1 cellular context compared by ENCODE assay signal in genomic region chr4:81844717-81845116, GRCh38.
TF ChIP-seq lines count a peak whose summit lies in the region.

No MANE protein-coding gene starts in this region.

TF ChIP-seq in K562, 482 proteins besides CTCF, POLR2A, EP300 and RAD21 (continued from another document):
- no peak for TF ChIP-seq PATZ1 (CRISPR knock-in tag; IDR thresholded peaks at IDR 0.05; ENCODE audit: borderline replicate concordance)
- peak; percentile 49; the same call in 1 of the 2 replicates for TF ChIP-seq DPF2 (IDR thresholded peaks at IDR 0.05)
- TF ChIP-seq ZNF316 (IDR thresholded peaks at IDR 0.05), result peak; percentile 93
- TF ChIP-seq JUND (IDR thresholded peaks at IDR 0.05; ENCODE audit: borderline replicate concordance, low read depth, low read length), result peak; percentile 34; the same call in 1 of the 2 replicates
- TF ChIP-seq JUND (tag; IDR thresholded peaks at IDR 0.05; ENCODE audit: borderline replicate concordance, low read depth, low read length), result no peak; the same call in 2 of the 3 replicates
- TF ChIP-seq CUX1 (CRISPR knock-in tag; IDR thresholded peaks at IDR 0.05), result no peak
- TF ChIP-seq CHAMP1 (IDR thresholded peaks at IDR 0.05), result 0 out of 2 replicates have a peak, but pooled peaks have one; percentile 30
- TF ChIP-seq BACH1 (tag; IDR thresholded peaks at IDR 0.05), result peak; percentile 77
- TF ChIP-seq E2F8 (IDR thresholded peaks at IDR 0.05; ENCODE audit: low read depth, partially characterized antibody), result no peak
- TF ChIP-seq RUNX1 (IDR thresholded peaks at IDR 0.05; ENCODE audit: low read depth), result no peak
- no peak for TF ChIP-seq GATA2 (CRISPR knock-in tag; IDR thresholded peaks at IDR 0.05)
- peak; percentile 64; the same call in 1 of the 2 replicates for TF ChIP-seq SMC3 (conservative IDR thresholded peaks at IDR 0.05; ENCODE audit: insufficient read depth, low read depth, low read length)
- TF ChIP-seq MAFG (tag; conservative IDR thresholded peaks at IDR 0.05), result peak; percentile 93
- TF ChIP-seq NFE2 (IDR thresholded peaks at IDR 0.05; ENCODE audit: low read depth), result peak; percentile 93
